1 cellular context compared by ENCODE assay signal in genomic region chrX:78098108-78098507, GRCh38.
TF ChIP-seq lines count a peak whose summit lies in the region.

No MANE protein-coding gene starts in this region.

TF ChIP-seq in A549, 52 proteins besides CTCF, POLR2A, EP300 and RAD21 (continued from another document):
- TF ChIP-seq ATOH8 (CRISPR knock-in tag; IDR thresholded peaks at IDR 0.05; ENCODE audit: low read depth) (no peak), USF2 (IDR thresholded peaks at IDR 0.05) (no peak), TFCP2L1 (CRISPR knock-in tag; IDR thresholded peaks at IDR 0.05) (no peak), ZSCAN20 (CRISPR knock-in tag; IDR thresholded peaks at IDR 0.05) (no peak), NPAS2 (CRISPR knock-in tag; IDR thresholded peaks at IDR 0.05; ENCODE audit: borderline replicate concordance) (no peak), POLR2AphosphoS2 (conservative IDR thresholded peaks at IDR 0.05; ENCODE audit: low read length) (no peak), HOXB5 (CRISPR knock-in tag; IDR thresholded peaks at IDR 0.05) (no peak), HOXB13 (CRISPR knock-in tag; IDR thresholded peaks at IDR 0.05; ENCODE audit: low read depth) (no peak)
TF ChIP-seq in A549: peak in this region for 0.
